1 cellular context compared by ENCODE assay signal in the genomic region with DNA sequence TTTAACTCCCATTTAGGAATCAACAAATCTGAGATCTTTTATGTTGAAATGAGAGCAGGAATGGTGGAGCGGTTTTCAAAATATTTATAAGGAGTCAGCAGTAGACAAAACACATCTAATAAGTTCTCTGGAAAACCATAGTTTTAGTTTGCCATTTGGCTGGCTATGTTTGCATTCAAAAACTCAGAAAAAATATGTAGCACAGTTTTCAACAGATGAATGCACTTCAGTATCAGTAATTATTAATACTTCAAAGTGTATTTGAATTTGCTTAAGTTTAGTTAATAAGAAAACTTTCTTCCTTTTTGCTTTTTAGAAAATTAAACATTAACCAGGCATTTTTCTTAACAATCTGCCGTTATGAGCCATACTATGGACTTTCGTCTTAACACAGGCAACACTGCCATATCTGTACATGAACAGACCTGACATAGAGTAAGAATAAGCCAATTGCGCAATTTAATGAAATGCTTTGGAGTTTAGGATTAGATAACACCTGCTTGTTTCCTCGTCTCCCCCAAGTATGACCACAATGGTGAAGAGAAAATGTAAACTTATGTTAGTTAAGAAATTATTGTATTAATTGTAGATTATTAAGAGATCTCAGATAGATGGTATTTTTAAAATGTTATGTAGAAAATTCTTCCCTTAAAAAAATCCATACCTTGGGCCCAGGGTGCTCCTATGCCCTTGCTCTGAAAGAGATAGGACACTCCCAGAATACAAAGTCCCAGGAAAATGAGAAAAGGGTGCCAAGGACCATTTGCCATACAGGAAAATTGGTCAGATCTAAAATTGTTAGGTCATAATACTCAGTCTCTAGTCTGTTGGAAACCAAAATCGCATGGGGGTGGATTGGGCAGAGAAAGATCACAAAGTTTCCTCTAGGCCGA.
A peak's percentile ranks its signal among the peaks of the same experiment; 100 is the strongest.
TF ChIP-seq lines count a peak whose summit lies in the region.

No MANE protein-coding gene starts in this region.

TF ChIP-seq in HepG2, 621 proteins besides CTCF, POLR2A, EP300 and RAD21 (continued from another document and continues in another):
- TF ChIP-seq, protein P1, sequence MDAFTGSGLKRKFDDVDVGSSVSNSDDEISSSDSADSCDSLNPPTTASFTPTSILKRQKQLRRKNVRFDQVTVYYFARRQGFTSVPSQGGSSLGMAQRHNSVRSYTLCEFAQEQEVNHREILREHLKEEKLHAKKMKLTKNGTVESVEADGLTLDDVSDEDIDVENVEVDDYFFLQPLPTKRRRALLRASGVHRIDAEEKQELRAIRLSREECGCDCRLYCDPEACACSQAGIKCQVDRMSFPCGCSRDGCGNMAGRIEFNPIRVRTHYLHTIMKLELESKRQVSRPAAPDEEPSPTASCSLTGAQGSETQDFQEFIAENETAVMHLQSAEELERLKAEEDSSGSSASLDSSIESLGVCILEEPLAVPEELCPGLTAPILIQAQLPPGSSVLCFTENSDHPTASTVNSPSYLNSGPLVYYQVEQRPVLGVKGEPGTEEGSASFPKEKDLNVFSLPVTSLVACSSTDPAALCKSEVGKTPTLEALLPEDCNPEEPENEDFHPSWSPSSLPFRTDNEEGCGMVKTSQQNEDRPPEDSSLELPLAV (CRISPR knock-in tag; conservative IDR thresholded peaks at IDR 0.05; ENCODE audit: low read depth) = no peak
- TF ChIP-seq ADNP (CRISPR knock-in tag; IDR thresholded peaks at IDR 0.05) (no peak), HNRNPH1 (optimal IDR thresholded peaks at IDR 0.05; ENCODE audit: low read depth, low read length) (no peak), ZNF629 (CRISPR knock-in tag; conservative IDR thresholded peaks at IDR 0.05) (no peak), AGO1 (IDR thresholded peaks at IDR 0.05; ENCODE audit: low read depth, low read length, poor library complexity, severe bottlenecking) (no peak), ZNF292 (CRISPR knock-in tag; IDR thresholded peaks at IDR 0.05; ENCODE audit: borderline replicate concordance, low read depth) (no peak), TCF7L2 (IDR thresholded peaks at IDR 0.05; ENCODE audit: low read depth, low read length) (peak; percentile 22; the same call in 1 of the 2 replicates), JDP2 (CRISPR knock-in tag; IDR thresholded peaks at IDR 0.05; ENCODE audit: borderline replicate concordance) (no peak), XBP1 (CRISPR knock-in tag; IDR thresholded peaks at IDR 0.05) (no peak), ZNF225 (CRISPR knock-in tag; IDR thresholded peaks at IDR 0.05) (no peak), ZNF549 (CRISPR knock-in tag; IDR thresholded peaks at IDR 0.05) (no peak), ZNF816 (CRISPR knock-in tag; IDR thresholded peaks at IDR 0.05; ENCODE audit: borderline replicate concordance) (no peak), ZBTB7A (CRISPR knock-in tag; IDR thresholded peaks at IDR 0.05) (no peak), RARA (CRISPR knock-in tag; IDR thresholded peaks at IDR 0.05) (peak; percentile 57; the same call in 1 of the 2 replicates), NFIC (IDR thresholded peaks at IDR 0.05; ENCODE audit: low read length) (peak; percentile 62; the same call in 1 of the 2 replicates), ZNF552 (CRISPR knock-in tag; IDR thresholded peaks at IDR 0.05; ENCODE audit: borderline replicate concordance) (no peak), ZNF879 (CRISPR knock-in tag; IDR thresholded peaks at IDR 0.05) (no peak), CENPX (CRISPR knock-in tag; IDR thresholded peaks at IDR 0.05) (no peak), ZNF12 (CRISPR knock-in tag; IDR thresholded peaks at IDR 0.05) (peak; percentile 55; the same call in 1 of the 2 replicates), KAT2B (IDR thresholded peaks at IDR 0.05; ENCODE audit: borderline replicate concordance, low read depth, low read length) (no peak), MAFK (conservative IDR thresholded peaks at IDR 0.05 in 1 of 2, IDR thresholded peaks at IDR 0.05 in 1 of 2; ENCODE audit: low read length in 2 of 2) (no peak), ZZZ3 (CRISPR knock-in tag; IDR thresholded peaks at IDR 0.05; ENCODE audit: borderline replicate concordance) (no peak), ZFYVE20 (CRISPR knock-in tag; IDR thresholded peaks at IDR 0.05; ENCODE audit: borderline replicate concordance, low read depth) (no peak), SMAD3 (CRISPR knock-in tag; IDR thresholded peaks at IDR 0.05) (no peak), FOXK1 (CRISPR knock-in tag; IDR thresholded peaks at IDR 0.05; ENCODE audit: borderline replicate concordance, low read depth) (peak; percentile 53; the same call in 1 of the 2 replicates), SP2 (CRISPR knock-in tag; IDR thresholded peaks at IDR 0.05) (no peak), ZNF30 (CRISPR knock-in tag; IDR thresholded peaks at IDR 0.05) (no peak), ZNF607 (CRISPR knock-in tag; IDR thresholded peaks at IDR 0.05; ENCODE audit: borderline replicate concordance) (no peak), ZNF234 (CRISPR knock-in tag; conservative IDR thresholded peaks at IDR 0.05) (no peak), KAT8 (CRISPR knock-in tag; IDR thresholded peaks at IDR 0.05) (peak; percentile 52; the same call in 1 of the 2 replicates), MZF1 (CRISPR knock-in tag; IDR thresholded peaks at IDR 0.05; ENCODE audit: borderline replicate concordance) (no peak), GTF2F1 (IDR thresholded peaks at IDR 0.05; ENCODE audit: low read length) (no peak), KDM3A (CRISPR knock-in tag; IDR thresholded peaks at IDR 0.05; ENCODE audit: low read depth) (no peak), XRCC5 (optimal IDR thresholded peaks at IDR 0.05; ENCODE audit: low read length) (no peak), CBX5 (CRISPR knock-in tag; IDR thresholded peaks at IDR 0.05; ENCODE audit: borderline replicate concordance) (no peak)
- TF ChIP-seq, protein P2, sequence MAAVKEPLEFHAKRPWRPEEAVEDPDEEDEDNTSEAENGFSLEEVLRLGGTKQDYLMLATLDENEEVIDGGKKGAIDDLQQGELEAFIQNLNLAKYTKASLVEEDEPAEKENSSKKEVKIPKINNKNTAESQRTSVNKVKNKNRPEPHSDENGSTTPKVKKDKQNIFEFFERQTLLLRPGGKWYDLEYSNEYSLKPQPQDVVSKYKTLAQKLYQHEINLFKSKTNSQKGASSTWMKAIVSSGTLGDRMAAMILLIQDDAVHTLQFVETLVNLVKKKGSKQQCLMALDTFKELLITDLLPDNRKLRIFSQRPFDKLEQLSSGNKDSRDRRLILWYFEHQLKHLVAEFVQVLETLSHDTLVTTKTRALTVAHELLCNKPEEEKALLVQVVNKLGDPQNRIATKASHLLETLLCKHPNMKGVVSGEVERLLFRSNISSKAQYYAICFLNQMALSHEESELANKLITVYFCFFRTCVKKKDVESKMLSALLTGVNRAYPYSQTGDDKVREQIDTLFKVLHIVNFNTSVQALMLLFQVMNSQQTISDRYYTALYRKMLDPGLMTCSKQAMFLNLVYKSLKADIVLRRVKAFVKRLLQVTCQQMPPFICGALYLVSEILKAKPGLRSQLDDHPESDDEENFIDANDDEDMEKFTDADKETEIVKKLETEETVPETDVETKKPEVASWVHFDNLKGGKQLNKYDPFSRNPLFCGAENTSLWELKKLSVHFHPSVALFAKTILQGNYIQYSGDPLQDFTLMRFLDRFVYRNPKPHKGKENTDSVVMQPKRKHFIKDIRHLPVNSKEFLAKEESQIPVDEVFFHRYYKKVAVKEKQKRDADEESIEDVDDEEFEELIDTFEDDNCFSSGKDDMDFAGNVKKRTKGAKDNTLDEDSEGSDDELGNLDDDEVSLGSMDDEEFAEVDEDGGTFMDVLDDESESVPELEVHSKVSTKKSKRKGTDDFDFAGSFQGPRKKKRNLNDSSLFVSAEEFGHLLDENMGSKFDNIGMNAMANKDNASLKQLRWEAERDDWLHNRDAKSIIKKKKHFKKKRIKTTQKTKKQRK (IDR thresholded peaks at IDR 0.05; ENCODE audit: low read length) = no peak
- TF ChIP-seq, protein P3, sequence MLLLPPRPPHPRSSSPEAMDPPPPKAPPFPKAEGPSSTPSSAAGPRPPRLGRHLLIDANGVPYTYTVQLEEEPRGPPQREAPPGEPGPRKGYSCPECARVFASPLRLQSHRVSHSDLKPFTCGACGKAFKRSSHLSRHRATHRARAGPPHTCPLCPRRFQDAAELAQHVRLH (CRISPR knock-in tag; IDR thresholded peaks at IDR 0.05; ENCODE audit: borderline replicate concordance, low read depth) = no peak
- TF ChIP-seq, protein P4, sequence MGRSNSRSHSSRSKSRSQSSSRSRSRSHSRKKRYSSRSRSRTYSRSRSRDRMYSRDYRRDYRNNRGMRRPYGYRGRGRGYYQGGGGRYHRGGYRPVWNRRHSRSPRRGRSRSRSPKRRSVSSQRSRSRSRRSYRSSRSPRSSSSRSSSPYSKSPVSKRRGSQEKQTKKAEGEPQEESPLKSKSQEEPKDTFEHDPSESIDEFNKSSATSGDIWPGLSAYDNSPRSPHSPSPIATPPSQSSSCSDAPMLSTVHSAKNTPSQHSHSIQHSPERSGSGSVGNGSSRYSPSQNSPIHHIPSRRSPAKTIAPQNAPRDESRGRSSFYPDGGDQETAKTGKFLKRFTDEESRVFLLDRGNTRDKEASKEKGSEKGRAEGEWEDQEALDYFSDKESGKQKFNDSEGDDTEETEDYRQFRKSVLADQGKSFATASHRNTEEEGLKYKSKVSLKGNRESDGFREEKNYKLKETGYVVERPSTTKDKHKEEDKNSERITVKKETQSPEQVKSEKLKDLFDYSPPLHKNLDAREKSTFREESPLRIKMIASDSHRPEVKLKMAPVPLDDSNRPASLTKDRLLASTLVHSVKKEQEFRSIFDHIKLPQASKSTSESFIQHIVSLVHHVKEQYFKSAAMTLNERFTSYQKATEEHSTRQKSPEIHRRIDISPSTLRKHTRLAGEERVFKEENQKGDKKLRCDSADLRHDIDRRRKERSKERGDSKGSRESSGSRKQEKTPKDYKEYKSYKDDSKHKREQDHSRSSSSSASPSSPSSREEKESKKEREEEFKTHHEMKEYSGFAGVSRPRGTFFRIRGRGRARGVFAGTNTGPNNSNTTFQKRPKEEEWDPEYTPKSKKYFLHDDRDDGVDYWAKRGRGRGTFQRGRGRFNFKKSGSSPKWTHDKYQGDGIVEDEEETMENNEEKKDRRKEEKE (IDR thresholded peaks at IDR 0.05) = no peak
- TF ChIP-seq, protein P5, sequence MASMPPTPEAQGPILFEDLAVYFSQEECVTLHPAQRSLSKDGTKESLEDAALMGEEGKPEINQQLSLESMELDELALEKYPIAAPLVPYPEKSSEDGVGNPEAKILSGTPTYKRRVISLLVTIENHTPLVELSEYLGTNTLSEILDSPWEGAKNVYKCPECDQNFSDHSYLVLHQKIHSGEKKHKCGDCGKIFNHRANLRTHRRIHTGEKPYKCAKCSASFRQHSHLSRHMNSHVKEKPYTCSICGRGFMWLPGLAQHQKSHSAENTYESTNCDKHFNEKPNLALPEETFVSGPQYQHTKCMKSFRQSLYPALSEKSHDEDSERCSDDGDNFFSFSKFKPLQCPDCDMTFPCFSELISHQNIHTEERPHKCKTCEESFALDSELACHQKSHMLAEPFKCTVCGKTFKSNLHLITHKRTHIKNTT (CRISPR knock-in tag; IDR thresholded peaks at IDR 0.05) = no peak
- TF ChIP-seq, protein P6, sequence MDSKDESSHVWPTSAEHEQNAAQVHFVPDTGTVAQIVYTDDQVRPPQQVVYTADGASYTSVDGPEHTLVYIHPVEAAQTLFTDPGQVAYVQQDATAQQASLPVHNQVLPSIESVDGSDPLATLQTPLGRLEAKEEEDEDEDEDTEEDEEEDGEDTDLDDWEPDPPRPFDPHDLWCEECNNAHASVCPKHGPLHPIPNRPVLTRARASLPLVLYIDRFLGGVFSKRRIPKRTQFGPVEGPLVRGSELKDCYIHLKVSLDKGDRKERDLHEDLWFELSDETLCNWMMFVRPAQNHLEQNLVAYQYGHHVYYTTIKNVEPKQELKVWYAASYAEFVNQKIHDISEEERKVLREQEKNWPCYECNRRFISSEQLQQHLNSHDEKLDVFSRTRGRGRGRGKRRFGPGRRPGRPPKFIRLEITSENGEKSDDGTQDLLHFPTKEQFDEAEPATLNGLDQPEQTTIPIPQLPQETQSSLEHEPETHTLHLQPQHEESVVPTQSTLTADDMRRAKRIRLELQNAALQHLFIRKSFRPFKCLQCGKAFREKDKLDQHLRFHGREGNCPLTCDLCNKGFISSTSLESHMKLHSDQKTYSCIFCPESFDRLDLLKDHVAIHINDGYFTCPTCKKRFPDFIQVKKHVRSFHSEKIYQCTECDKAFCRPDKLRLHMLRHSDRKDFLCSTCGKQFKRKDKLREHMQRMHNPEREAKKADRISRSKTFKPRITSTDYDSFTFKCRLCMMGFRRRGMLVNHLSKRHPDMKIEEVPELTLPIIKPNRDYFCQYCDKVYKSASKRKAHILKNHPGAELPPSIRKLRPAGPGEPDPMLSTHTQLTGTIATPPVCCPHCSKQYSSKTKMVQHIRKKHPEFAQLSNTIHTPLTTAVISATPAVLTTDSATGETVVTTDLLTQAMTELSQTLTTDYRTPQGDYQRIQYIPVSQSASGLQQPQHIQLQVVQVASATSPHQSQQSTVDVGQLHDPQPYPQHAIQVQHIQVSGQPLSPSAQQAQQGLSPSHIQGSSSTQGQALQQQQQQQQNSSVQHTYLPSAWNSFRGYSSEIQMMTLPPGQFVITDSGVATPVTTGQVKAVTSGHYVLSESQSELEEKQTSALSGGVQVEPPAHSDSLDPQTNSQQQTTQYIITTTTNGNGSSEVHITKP (CRISPR knock-in tag; IDR thresholded peaks at IDR 0.05; ENCODE audit: low read depth) = no peak
- TF ChIP-seq, protein P7, sequence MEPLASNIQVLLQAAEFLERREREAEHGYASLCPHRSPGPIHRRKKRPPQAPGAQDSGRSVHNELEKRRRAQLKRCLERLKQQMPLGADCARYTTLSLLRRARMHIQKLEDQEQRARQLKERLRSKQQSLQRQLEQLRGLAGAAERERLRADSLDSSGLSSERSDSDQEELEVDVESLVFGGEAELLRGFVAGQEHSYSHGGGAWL (CRISPR knock-in tag; IDR thresholded peaks at IDR 0.05) = no peak
- TF ChIP-seq, protein P8, sequence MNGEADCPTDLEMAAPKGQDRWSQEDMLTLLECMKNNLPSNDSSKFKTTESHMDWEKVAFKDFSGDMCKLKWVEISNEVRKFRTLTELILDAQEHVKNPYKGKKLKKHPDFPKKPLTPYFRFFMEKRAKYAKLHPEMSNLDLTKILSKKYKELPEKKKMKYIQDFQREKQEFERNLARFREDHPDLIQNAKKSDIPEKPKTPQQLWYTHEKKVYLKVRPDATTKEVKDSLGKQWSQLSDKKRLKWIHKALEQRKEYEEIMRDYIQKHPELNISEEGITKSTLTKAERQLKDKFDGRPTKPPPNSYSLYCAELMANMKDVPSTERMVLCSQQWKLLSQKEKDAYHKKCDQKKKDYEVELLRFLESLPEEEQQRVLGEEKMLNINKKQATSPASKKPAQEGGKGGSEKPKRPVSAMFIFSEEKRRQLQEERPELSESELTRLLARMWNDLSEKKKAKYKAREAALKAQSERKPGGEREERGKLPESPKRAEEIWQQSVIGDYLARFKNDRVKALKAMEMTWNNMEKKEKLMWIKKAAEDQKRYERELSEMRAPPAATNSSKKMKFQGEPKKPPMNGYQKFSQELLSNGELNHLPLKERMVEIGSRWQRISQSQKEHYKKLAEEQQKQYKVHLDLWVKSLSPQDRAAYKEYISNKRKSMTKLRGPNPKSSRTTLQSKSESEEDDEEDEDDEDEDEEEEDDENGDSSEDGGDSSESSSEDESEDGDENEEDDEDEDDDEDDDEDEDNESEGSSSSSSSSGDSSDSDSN (CRISPR knock-in tag; IDR thresholded peaks at IDR 0.05) = no peak
- TF ChIP-seq, protein P9, sequence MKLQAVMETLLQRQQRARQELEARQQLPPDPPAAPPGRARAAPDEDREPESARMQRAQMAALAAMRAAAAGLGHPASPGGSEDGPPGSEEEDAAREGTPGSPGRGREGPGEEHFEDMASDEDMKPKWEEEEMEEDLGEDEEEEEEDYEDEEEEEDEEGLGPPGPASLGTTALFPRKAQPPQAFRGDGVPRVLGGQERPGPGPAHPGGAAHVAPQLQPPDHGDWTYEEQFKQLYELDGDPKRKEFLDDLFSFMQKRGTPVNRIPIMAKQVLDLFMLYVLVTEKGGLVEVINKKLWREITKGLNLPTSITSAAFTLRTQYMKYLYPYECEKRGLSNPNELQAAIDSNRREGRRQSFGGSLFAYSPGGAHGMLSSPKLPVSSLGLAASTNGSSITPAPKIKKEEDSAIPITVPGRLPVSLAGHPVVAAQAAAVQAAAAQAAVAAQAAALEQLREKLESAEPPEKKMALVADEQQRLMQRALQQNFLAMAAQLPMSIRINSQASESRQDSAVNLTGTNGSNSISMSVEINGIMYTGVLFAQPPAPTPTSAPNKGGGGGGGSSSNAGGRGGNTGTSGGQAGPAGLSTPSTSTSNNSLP (IDR thresholded peaks at IDR 0.05; ENCODE audit: low read depth, low read length) = peak; percentile 83
